Comparison of ENCODE assay signal across 23 cellular contexts in the genomic region with DNA sequence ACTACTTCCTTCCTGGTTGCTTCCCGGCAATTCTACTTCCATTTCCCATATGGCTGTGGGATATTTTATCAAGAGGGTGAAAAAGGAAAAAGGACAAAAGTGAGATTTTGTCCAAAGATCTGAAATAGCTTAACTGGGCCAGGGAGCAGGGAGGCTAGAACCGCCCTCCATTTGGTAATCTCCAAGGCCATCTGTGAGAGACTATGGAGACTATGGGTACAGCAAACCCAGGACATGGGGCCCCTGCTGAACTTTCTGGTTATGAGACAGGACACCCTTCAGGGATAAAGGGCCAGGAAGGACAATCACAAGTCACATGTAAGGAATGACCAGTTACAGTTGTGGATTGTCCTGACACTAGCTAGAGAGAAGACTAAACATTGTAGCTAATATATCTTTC. TPM values are rescaled to one million over a fixed set of nuclear protein-coding genes. Genes with fewer than 3 reads are reported as not detected.
DNase-seq lines count a peak whose midpoint lies in the region; ATAC-seq, FAIRE-seq and TF ChIP-seq lines count a peak whose summit lies in the region.
"Had no signal": no experiment of that assay in that cellular context is flagged by ENCODE, and none has a peak within 500 bp of the region (broad histone marks: within the 10 kb centered on the region; RNA-seq: fewer than 3 reads in every experiment).

No MANE protein-coding gene starts in this region.

- H3K27ac Mint-ChIP-seq in nephron progenitor cell, result peak overlapping the region; percentile 46
- H3K27ac Mint-ChIP-seq: CD8-positive, alpha-beta T cell; GM23338 had no signal

- CTCF ChIA-PET in HepG2 (lab: Yijun Ruan, JAX; ENCODE audit: low intra/inter-chr PET ratio, low total read pairs), result no interaction called here

- no peaks in the 10 kb centered on the region for H3K79me2 ChIP-seq in HepG2 (ENCODE audit: insufficient read depth, low read length)

- H3K4me1 ChIP-seq in HepG2 (ENCODE audit: insufficient read depth, low read length), result peaks cover 26% of the 10 kb centered on the region
- H3K4me1 ChIP-seq in right lobe of liver, result peaks cover 0 to 1% (median 0%) of the 10 kb centered on the region in 4 donors
- H3K4me1 ChIP-seq: SJCRH30 had no signal

- no peak overlapping the region for H3K4me2 ChIP-seq in HepG2 (ENCODE audit: low read depth, low read length)
- H3K4me2 ChIP-seq: GM23338 had no signal

- no peak for TF ChIP-seq RAD21 in HepG2 (CRISPR knock-in tag; IDR thresholded peaks at IDR 0.05)

- POLR2A ChIA-PET in HepG2 (lab: Yijun Ruan, JAX), result interaction anchor here (0.9 to 3.3 kb wide), 4 partner anchors 9 to 26 kb away, joined by 3 to 32 read pairs (median 12); partner anchors contain the start of gene ZSCAN2

- TF ChIP-seq EP300 in HepG2 (IDR thresholded peaks at IDR 0.05; ENCODE audit: low read depth in 2 of 2, low read length in 2 of 2) (no peak), HepG2 (CRISPR knock-in tag; IDR thresholded peaks at IDR 0.05; ENCODE audit: borderline replicate concordance) (no peak)

- in situ Hi-C loops in HepG2 (cut with HindIII; ENCODE audit: extremely low pct_ligation_motif_present, low pct_unique_long_range_greater_than_20kb), result no loop called here

- H2AFZ ChIP-seq in HepG2 (ENCODE audit: low read length), result no peak overlapping the region
- H2AFZ ChIP-seq: GM23338 had no signal

- H3K9me3 Mint-ChIP-seq in nephron progenitor cell, result peaks cover 56% of the 10 kb centered on the region

- DNase-seq in HepG2 (ENCODE audit: low spot score) (no peak), right lobe of liver (no peak), nephron progenitor cell (no peak), omental fat pad (ENCODE audit: low spot score) (no peak), H4 (ENCODE audit: low spot score) (no peak), DMS153 (lab: John Stamatoyannopoulos, UW) (no peak)
- DNase-seq: AML-193; C1 segment of cervical spinal cord; CD8-positive, alpha-beta T cell; DMS53; GDM1; IMR-90; NCI-H1105; NCI-H146; NCI-H2029 treated with DMSO at 0.1 percent for 48 hours; NCI-H2171; NCI-H345; NCI-H524; NCI-H82; SJCRH30 had no signal

- H3K9me3 ChIP-seq in HepG2 (ENCODE audit: low read length) (no peaks in the 10 kb centered on the region), right lobe of liver (peaks cover 0 to 12% (median 4%) of the 10 kb centered on the region in 4 donors)

- H3K27ac ChIP-seq in HepG2 (ENCODE audit: extremely low read length, insufficient read depth, low read length) (peak overlapping the region; percentile 32), right lobe of liver (no peak overlapping the region)
- H3K27ac ChIP-seq: SJCRH30 had no signal

- no TSS peak for BruUV-seq in HepG2 (replicated peaks; lab: Mats Ljungman, UMichigan)

- no peaks in the 10 kb centered on the region for H3K4me1 Mint-ChIP-seq in nephron progenitor cell

- FAIRE-seq in HepG2 (lab: Jason Lieb, UNC), result no peak
- FAIRE-seq: HTR-8/SVneo had no signal

- peaks cover 10% of the 10 kb centered on the region for H3K27me3 Mint-ChIP-seq in nephron progenitor cell (ENCODE audit: low read depth, poor library complexity)

- intact Hi-C loops in HepG2 (cut with micrococcal nuclease; ENCODE audit: unreplicated experiment) (no loop called here), right lobe of liver (cut with DNase I) (no loop called here)

- no peak overlapping the region for H3K4me3 Mint-ChIP-seq in nephron progenitor cell
- H3K4me3 Mint-ChIP-seq: CD8-positive, alpha-beta T cell; GM23338 had no signal

- ATAC-seq in HepG2 (peak; percentile 50), right lobe of liver (no peak), omental fat pad (ENCODE audit: low FRiP score) (no peak)
- ATAC-seq: CD8-positive, alpha-beta T cell; GM23338; HCT116 had no signal

- WGBS in HepG2 (ENCODE audit: low lambda C conversion rate), result 57% methylated on average over 2 of the region's 2 CpGs
- 50% methylated on average over 1 of the region's 2 CpGs for WGBS in right lobe of liver (ENCODE audit: insufficient coverage, low coverage, low lambda C conversion rate, missing lambda C conversion rate)

- no peak for TF ChIP-seq CTCF in HepG2 (CRISPR knock-in tag; IDR thresholded peaks at IDR 0.05)
- no peak for TF ChIP-seq CTCF in right lobe of liver (IDR thresholded peaks at IDR 0.05)
- TF ChIP-seq CTCF in nephron progenitor cell (IDR thresholded peaks at IDR 0.05), result no peak
- no peak for TF ChIP-seq CTCF in omental fat pad (IDR thresholded peaks at IDR 0.05)

- H3K36me3 Mint-ChIP-seq in nephron progenitor cell (ENCODE audit: low read depth), result peaks cover 73% of the 10 kb centered on the region

- H3K9ac ChIP-seq in HepG2 (ENCODE audit: insufficient read depth, low read depth, low read length), result no peak overlapping the region

- no peaks in the 10 kb centered on the region for H4K20me1 ChIP-seq in HepG2 (ENCODE audit: insufficient read depth, low read length)

- TF ChIP-seq POLR2A in HepG2 (IDR thresholded peaks at IDR 0.05; ENCODE audit: insufficient read depth in 1 of 2, low read depth in 2 of 2, low read length in 2 of 2) (no peak), right lobe of liver (IDR thresholded peaks at IDR 0.05) (no peak)

- no peaks in the 10 kb centered on the region for H3K27me3 ChIP-seq in HepG2 (ENCODE audit: control insufficient read depth in 1 of 2, insufficient read depth in 2 of 2, low read length in 2 of 2)
- H3K27me3 ChIP-seq in right lobe of liver, result no peaks in the 10 kb centered on the region
- H3K27me3 ChIP-seq: SJCRH30 had no signal

- no peak overlapping the region for H3K4me3 ChIP-seq in HepG2 (replicated peaks in 1 of 3; ENCODE audit: insufficient read depth in 1 of 3, low read depth in 2 of 3, low read length in 3 of 3)
- no peak overlapping the region for H3K4me3 ChIP-seq in right lobe of liver
- H3K4me3 ChIP-seq: GM23338, SJCRH30 had no signal

- peaks cover 17 to 25% of the 10 kb centered on the region in 2 experiments for H3K36me3 ChIP-seq in HepG2 (replicated peaks in 1 of 2; ENCODE audit: control insufficient read depth in 1 of 2, insufficient read depth in 2 of 2, low read length in 2 of 2)
- peaks cover 0 to 15% (median 9%) of the 10 kb centered on the region in 4 donors for H3K36me3 ChIP-seq in right lobe of liver

RNA-seq across cellular contexts. Expression of gene ZSCAN2, which starts 24.3 kb away (rescaled TPM):
- total RNA-seq in HepG2 (2016; rRNA removed; fragmentation: Illumina TruSeq; extraction: Trizol) (21.5 and 23.7 TPM in 2 replicates), right lobe of liver (1 to 10 TPM; 4.5 to 8.7 (median 6.8) TPM), omental fat pad (10 to 100 TPM in 3 of 4 donors, 1 to 10 TPM in 1; 8.4 to 16.3 (median 13.0) TPM)
- 5.3 and 7.3 TPM in 2 replicates for total RNA-seq in HepG2 (2016; cell fraction: cytosol; rRNA removed; fragmentation: Illumina TruSeq; extraction: Trizol; ENCODE audit: low read depth)
- 24.0 and 25.1 TPM in 2 replicates for total RNA-seq in HepG2 (2016; cell fraction: insoluble cytoplasmic fraction; rRNA removed; fragmentation: Illumina TruSeq; extraction: Trizol)
- 11.5 and 12.3 TPM in 2 replicates for total RNA-seq in HepG2 (2016; cell fraction: membrane; rRNA removed; fragmentation: Illumina TruSeq; extraction: Trizol)
- 14.5 and 18.1 TPM in 2 replicates for total RNA-seq in HepG2 (2016; cell fraction: nucleus; rRNA removed; fragmentation: Illumina TruSeq; extraction: Trizol)
- polyA plus RNA-seq in HepG2 (2011; rRNA removed), result 10.9 and 11.4 TPM in 2 replicates
- polyA plus RNA-seq in HepG2 (2011; cell fraction: cytosol; rRNA removed), result 8.2 and 10.4 TPM in 2 replicates
- 9.0 and 10.7 TPM in 2 replicates for polyA plus RNA-seq in HepG2 (2011; cell fraction: nucleus; rRNA removed)
- 7.4 and 9.0 TPM in 2 replicates for polyA plus RNA-seq in HepG2 (2012)
- polyA plus RNA-seq in HepG2 (2016; cell fraction: cytosol; fragmentation: Illumina TruSeq; extraction: Trizol; ENCODE audit: low read depth), result 6.4 and 6.7 TPM in 2 replicates
- polyA plus RNA-seq in HepG2 (2016; cell fraction: insoluble cytoplasmic fraction; fragmentation: Illumina TruSeq; extraction: Trizol; ENCODE audit: low read depth), result 20.5 and 21.3 TPM in 2 replicates
- polyA plus RNA-seq in HepG2 (2016; cell fraction: membrane; fragmentation: Illumina TruSeq; extraction: Trizol; ENCODE audit: low read depth), result 8.9 and 9.9 TPM in 2 replicates
- 22.1 and 26.1 TPM in 2 replicates for polyA plus RNA-seq in HepG2 (2016; cell fraction: nucleus; fragmentation: Illumina TruSeq; extraction: Trizol; ENCODE audit: insufficient read depth, low read depth)
- polyA minus RNA-seq in HepG2 (2011; rRNA and poly(A)+ RNA removed; ENCODE audit: low replicate concordance), result 5.9 and 16.0 TPM in 2 replicates
- polyA minus RNA-seq in HepG2 (2011; cell fraction: cytosol; rRNA and poly(A)+ RNA removed), result 6.9 and 8.2 TPM in 2 replicates
- 16.1 and 23.2 TPM in 2 replicates for polyA minus RNA-seq in HepG2 (2011; cell fraction: nucleus; rRNA and poly(A)+ RNA removed)
- 7.6 and 7.8 TPM in 2 replicates for total RNA-seq in H4 (2014; rRNA removed; shearing (Covaris generic))

RNA-seq across cellular contexts. Expression of gene WDR73, which starts 29.0 kb away (rescaled TPM):
- 32.5 and 35.5 TPM in 2 replicates for total RNA-seq in HepG2 (2016; rRNA removed; fragmentation: Illumina TruSeq; extraction: Trizol)
- total RNA-seq in HepG2 (2016; cell fraction: cytosol; rRNA removed; fragmentation: Illumina TruSeq; extraction: Trizol; ENCODE audit: low read depth), result 10.8 and 11.7 TPM in 2 replicates
- 32.6 and 33.3 TPM in 2 replicates for total RNA-seq in HepG2 (2016; cell fraction: insoluble cytoplasmic fraction; rRNA removed; fragmentation: Illumina TruSeq; extraction: Trizol)
- total RNA-seq in HepG2 (2016; cell fraction: membrane; rRNA removed; fragmentation: Illumina TruSeq; extraction: Trizol), result 18.7 and 20.1 TPM in 2 replicates
- total RNA-seq in HepG2 (2016; cell fraction: nucleus; rRNA removed; fragmentation: Illumina TruSeq; extraction: Trizol), result 31.9 and 35.3 TPM in 2 replicates
- polyA plus RNA-seq in HepG2 (2011; rRNA removed), result 20.0 and 21.9 TPM in 2 replicates
- 10.8 and 12.7 TPM in 2 replicates for polyA plus RNA-seq in HepG2 (2011; cell fraction: cytosol; rRNA removed)
- 45.9 and 52.5 TPM in 2 replicates for polyA plus RNA-seq in HepG2 (2011; cell fraction: nucleus; rRNA removed)
- polyA plus RNA-seq in HepG2 (2012), result 14.1 and 15.5 TPM in 2 replicates
- polyA plus RNA-seq in HepG2 (2016; cell fraction: cytosol; fragmentation: Illumina TruSeq; extraction: Trizol; ENCODE audit: low read depth), result 7.3 and 8.1 TPM in 2 replicates
- polyA plus RNA-seq in HepG2 (2016; cell fraction: insoluble cytoplasmic fraction; fragmentation: Illumina TruSeq; extraction: Trizol; ENCODE audit: low read depth), result 24.7 and 25.3 TPM in 2 replicates
- 13.1 and 14.1 TPM in 2 replicates for polyA plus RNA-seq in HepG2 (2016; cell fraction: membrane; fragmentation: Illumina TruSeq; extraction: Trizol; ENCODE audit: low read depth)
- 60.7 and 63.6 TPM in 2 replicates for polyA plus RNA-seq in HepG2 (2016; cell fraction: nucleus; fragmentation: Illumina TruSeq; extraction: Trizol; ENCODE audit: insufficient read depth, low read depth)
- polyA minus RNA-seq in HepG2 (2011; rRNA and poly(A)+ RNA removed; ENCODE audit: low replicate concordance), result 23.7 and 63.4 TPM in 2 replicates
- polyA minus RNA-seq in HepG2 (2011; cell fraction: cytosol; rRNA and poly(A)+ RNA removed), result 4.2 and 5.5 TPM in 2 replicates
- 27.8 and 29.0 TPM in 2 replicates for polyA minus RNA-seq in HepG2 (2011; cell fraction: nucleus; rRNA and poly(A)+ RNA removed)
- total RNA-seq in right lobe of liver, result 10 to 100 TPM in 1 of 6 experiments, 1 to 10 TPM in 5; 6.3 to 11.1 (median 8.1) TPM
- total RNA-seq in omental fat pad, result 10 to 100 TPM; 13.7 to 26.8 (median 20.4) TPM
- total RNA-seq in H4 (2014; rRNA removed; shearing (Covaris generic)), result 17.9 and 27.1 TPM in 2 replicates

RNA-seq across cellular contexts. Expression of gene NMB, which starts 32.9 kb away (rescaled TPM):
- 15.5 and 25.4 TPM in 2 replicates for total RNA-seq in HepG2 (2016; rRNA removed; fragmentation: Illumina TruSeq; extraction: Trizol)
- total RNA-seq in HepG2 (2016; cell fraction: cytosol; rRNA removed; fragmentation: Illumina TruSeq; extraction: Trizol; ENCODE audit: low read depth), result 88.1 and 117 TPM in 2 replicates
- total RNA-seq in HepG2 (2016; cell fraction: insoluble cytoplasmic fraction; rRNA removed; fragmentation: Illumina TruSeq; extraction: Trizol), result 16.2 and 26.0 TPM in 2 replicates
- 60.2 and 72.6 TPM in 2 replicates for total RNA-seq in HepG2 (2016; cell fraction: membrane; rRNA removed; fragmentation: Illumina TruSeq; extraction: Trizol)
- 10.9 and 13.4 TPM in 2 replicates for total RNA-seq in HepG2 (2016; cell fraction: nucleus; rRNA removed; fragmentation: Illumina TruSeq; extraction: Trizol)
- polyA plus RNA-seq in HepG2 (2011; rRNA removed), result 10.4 and 11.4 TPM in 2 replicates
- polyA plus RNA-seq in HepG2 (2011; cell fraction: cytosol; rRNA removed), result 5.0 and 11.2 TPM in 2 replicates
- 4.2 and 5.7 TPM in 2 replicates for polyA plus RNA-seq in HepG2 (2011; cell fraction: nucleus; rRNA removed)
- polyA plus RNA-seq in HepG2 (2012), result 5.3 and 6.5 TPM in 2 replicates
- polyA plus RNA-seq in HepG2 (2016; cell fraction: cytosol; fragmentation: Illumina TruSeq; extraction: Trizol; ENCODE audit: low read depth), result 114 and 137 TPM in 2 replicates
- 13.5 and 14.0 TPM in 2 replicates for polyA plus RNA-seq in HepG2 (2016; cell fraction: insoluble cytoplasmic fraction; fragmentation: Illumina TruSeq; extraction: Trizol; ENCODE audit: low read depth)
- polyA plus RNA-seq in HepG2 (2016; cell fraction: membrane; fragmentation: Illumina TruSeq; extraction: Trizol; ENCODE audit: low read depth), result 57.5 and 62.3 TPM in 2 replicates
- 20.7 and 22.2 TPM in 2 replicates for polyA plus RNA-seq in HepG2 (2016; cell fraction: nucleus; fragmentation: Illumina TruSeq; extraction: Trizol; ENCODE audit: insufficient read depth, low read depth)
- polyA minus RNA-seq in HepG2 (2011; rRNA and poly(A)+ RNA removed; ENCODE audit: low replicate concordance), result 3.7 TPM in 1 of 2 replicates, not detected in the other
- polyA minus RNA-seq in HepG2 (2011; cell fraction: cytosol; rRNA and poly(A)+ RNA removed), result 1.3 and 2.9 TPM in 2 replicates
- polyA minus RNA-seq in HepG2 (2011; cell fraction: nucleus; rRNA and poly(A)+ RNA removed), result 1.1 and 1.2 TPM in 2 replicates
- 1 to 10 TPM in 4 of 6 experiments, under 1 TPM in 2; 0.76 to 3.8 (median 1.7) TPM for total RNA-seq in right lobe of liver
- 10 to 100 TPM; 18.4 to 89.3 (median 29.9) TPM for total RNA-seq in omental fat pad
- 11.3 and 28.5 TPM in 2 replicates for total RNA-seq in H4 (2014; rRNA removed; shearing (Covaris generic))
